ENCODE assay signal across 19 cellular contexts in the genomic region with DNA sequence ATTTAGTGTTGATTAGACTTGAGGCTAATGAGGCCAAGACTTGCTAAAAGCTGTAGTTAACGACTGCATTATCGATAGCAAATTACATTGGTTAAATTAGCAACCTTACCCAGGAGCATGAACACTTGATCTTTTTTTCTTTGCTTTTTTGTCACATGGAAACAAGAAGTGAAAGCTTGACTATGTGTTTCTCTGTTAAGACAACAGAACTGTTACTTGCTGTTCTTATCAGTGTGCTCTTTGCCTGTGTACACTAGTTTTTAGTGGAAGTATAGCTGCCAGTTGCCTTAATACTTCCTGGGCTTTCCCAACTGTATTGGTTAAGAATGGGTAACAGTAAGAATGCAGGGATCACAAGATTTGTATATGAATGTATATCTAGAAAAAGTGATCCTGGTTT.
DNase-seq lines count a peak whose midpoint lies in the region; ATAC-seq, FAIRE-seq and TF ChIP-seq lines count a peak whose summit lies in the region.
"Had no signal": no experiment of that assay in that cellular context is flagged by ENCODE, and none has a peak within 500 bp of the region (broad histone marks: within the 10 kb centered on the region; RNA-seq: fewer than 3 reads in every experiment).

No MANE protein-coding gene starts in this region.

- H3K27me3 ChIP-seq in right atrium auricular region: no peaks in the 10 kb centered on the region

- no peaks in the 10 kb centered on the region for H3K36me3 ChIP-seq in right atrium auricular region

- H3K9me3 ChIP-seq in right atrium auricular region: no peaks in the 10 kb centered on the region

- no peaks in the 10 kb centered on the region for H3K4me1 ChIP-seq in right atrium auricular region

- peak; percentile 71 for FAIRE-seq in GM19239 (lab: Jason Lieb, UNC)
- FAIRE-seq: endothelial cell of umbilical vein had no signal

- H3K27ac ChIP-seq in right atrium auricular region: no peak overlapping the region
- H3K27ac ChIP-seq in coronary artery: no peak overlapping the region

- DNase-seq in GM10266 (ENCODE audit: extremely low spot score) (peak; percentile 16), GM19239 (ENCODE audit: insufficient read length, low spot score) (no peak), MV-4-11 (lab: John Stamatoyannopoulos, UW) (peak; percentile 63), SHP77 (lab: John Stamatoyannopoulos, UW) (no peak), ureter (ENCODE audit: low spot score) (no peak), right atrium auricular region (ENCODE audit: low spot score) (no peak), coronary artery (ENCODE audit: low spot score) (no peak)
- DNase-seq: activated CD4-positive, alpha-beta T cell treated with anti-CD3 and anti-CD28 coated beads, Interleukin-2, amount 50 U/mL, for 48 hours; activated naive CD4-positive, alpha-beta T cell treated with anti-CD3 and anti-CD28 coated beads, Interleukin-2, amount 10 ng/mL, durations not matched to agents 7 days and 5 days; CD4-positive, alpha-beta T cell; foreskin melanocyte; left cardiac atrium; NCI-H1436 treated with DMSO at 0.1 percent for 48 hours; NCI-H226; stimulated activated CD4-positive, alpha-beta T cell treated with anti-CD3 and anti-CD28 coated beads, Interleukin-15, amount 100 ng/mL, for 24 hours; stimulated activated naive CD8-positive, alpha-beta T cell treated with anti-CD3 and anti-CD28 coated beads, Interleukin-15, amount 100 ng/mL, for 72 hours; SW 1271 had no signal

- no peak overlapping the region for H3K4me3 ChIP-seq in right atrium auricular region
- no peak overlapping the region for H3K4me3 ChIP-seq in coronary artery

- no peak for TF ChIP-seq CTCF in GM10266 (IDR thresholded peaks at IDR 0.05; ENCODE audit: control insufficient read depth, insufficient read depth, low read depth, missing control alignments)
- no peak for TF ChIP-seq CTCF in right atrium auricular region (IDR thresholded peaks at IDR 0.05)
- no peak for TF ChIP-seq CTCF in coronary artery (IDR thresholded peaks at IDR 0.05)

- peak; percentile 50 for ATAC-seq in HG02973 (IDR thresholded peaks at IDR 0.05; ENCODE audit: unreplicated experiment)
- ATAC-seq: left cardiac atrium; stimulated activated naive CD8-positive, alpha-beta T cell treated with anti-CD3 and anti-CD28 coated beads, Interleukin-15, amount 100 ng/mL, for 72 hours had no signal

Comparison
In these comparisons a context has a peak if more than half of its experiments do, and no peak if none do; other contexts are left out.
1. DNase-seq: peak in GM10266 (single experiment) and MV-4-11 (single experiment); none in GM19239 (single experiment), SHP77 (0 of 2), ureter (single experiment), right atrium auricular region (single experiment) and coronary artery (single experiment).